16 cellular contexts compared by ENCODE assay signal in the genomic region with DNA sequence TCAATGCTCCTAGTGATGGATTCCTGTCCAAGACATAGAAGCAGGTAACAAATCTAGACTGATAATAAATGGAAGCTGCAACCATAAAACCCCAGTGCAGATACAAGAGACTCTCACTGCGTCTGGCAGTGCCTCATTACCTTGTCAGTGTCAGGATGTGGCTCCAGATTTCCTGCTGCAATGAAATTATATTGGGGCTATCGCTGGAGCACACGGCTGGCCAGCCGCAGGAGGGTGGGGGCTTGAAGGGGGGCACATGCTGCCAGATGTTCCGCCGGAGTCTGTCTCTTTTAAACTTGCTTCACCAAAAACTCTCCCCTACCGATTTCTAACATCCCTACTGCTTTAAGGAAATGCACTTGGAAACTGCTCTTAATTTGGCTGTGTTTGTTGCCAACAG.
DNase-seq lines count a peak whose midpoint lies in the region; ATAC-seq and TF ChIP-seq lines count a peak whose summit lies in the region.
"Had no signal": no experiment of that assay in that cellular context is flagged by ENCODE, and none has a peak within 500 bp of the region (broad histone marks: within the 10 kb centered on the region; RNA-seq: fewer than 3 reads in every experiment).

No MANE protein-coding gene starts in this region.

- no peak overlapping the region for H3K27ac ChIP-seq in SK-N-SH (ENCODE audit: low read depth in 2 of 2, low read length in 1 of 2)
- H3K27ac ChIP-seq in esophagus muscularis mucosa (replicated peaks in 1 of 4) = no peak overlapping the region
- H3K27ac ChIP-seq in mesenchymal stem cell (ENCODE audit: low read length, poor library complexity, severe bottlenecking) = no peak overlapping the region
- H3K27ac ChIP-seq: C4-2B, HL-60 had no signal

- H3K27me3 ChIP-seq in SK-N-SH (ENCODE audit: insufficient read depth) (peaks cover 62% of the 10 kb centered on the region; the same call in 1 of the 2 replicates), Loucy (ENCODE audit: insufficient read depth, low read length, poor library complexity, severe bottlenecking) (no peaks in the 10 kb centered on the region), esophagus muscularis mucosa (peaks cover 0 to 8% (median 0%) of the 10 kb centered on the region in 4 donors), mesenchymal stem cell (ENCODE audit: control insufficient read depth in 1 of 2, insufficient read depth in 1 of 2, low read length in 2 of 2) (peaks cover 46 to 76% of the 10 kb centered on the region in 2 experiments)

- 1% methylated on average over 7 of the region's 7 CpGs for WGBS in SK-N-SH (ENCODE audit: low lambda C conversion rate)
- WGBS in esophagus muscularis mucosa = 20% methylated on average over 6 of the region's 7 CpGs
- WGBS in mesenchymal stem cell = 17% methylated on average over 7 of the region's 7 CpGs

- H3K4me3 ChIP-seq in SK-N-SH (ENCODE audit: low read depth in 2 of 2, low read length in 1 of 2) (no peak overlapping the region), Loucy (ENCODE audit: low read length, poor library complexity, severe bottlenecking) (peak overlapping the region; percentile 24), esophagus muscularis mucosa (no peak overlapping the region), mesenchymal stem cell (ENCODE audit: insufficient read depth in 1 of 2, low read depth in 1 of 2, low read length in 2 of 2) (no peak overlapping the region)
- H3K4me3 ChIP-seq: K562 had no signal

- H2BK120ac ChIP-seq in mesenchymal stem cell (ENCODE audit: low read depth, low read length) = no peak overlapping the region

- H3K4me2 ChIP-seq in SK-N-SH (no peak overlapping the region), Loucy (ENCODE audit: low read depth, low read length, poor library complexity, severe bottlenecking) (peak overlapping the region; percentile 50), mesenchymal stem cell (ENCODE audit: low read length, poor library complexity, severe bottlenecking) (no peak overlapping the region)

- H2BK12ac ChIP-seq in mesenchymal stem cell (ENCODE audit: low read length in 2 of 2) = no peak overlapping the region

- intact Hi-C loops in esophagus muscularis mucosa (cut with DNase I) = loop anchor here (2.0 to 10.0 kb wide), 5 partner anchors 110 to 642 kb away; no protein-coding TSS in a partner anchor

- CTCF ChIA-PET in SK-N-SH (lab: Yijun Ruan, JAX) = interaction anchor here (1.1 to 1.5 kb wide), 4 partner anchors 20 to 642 kb away, joined by 3 to 6 read pairs (median 3); no protein-coding TSS in a partner anchor

- DNase-seq in SK-N-SH (peak; percentile 36), esophagus muscularis mucosa (ENCODE audit: extremely low spot score) (peak; percentile 79), mesenchymal stem cell (no peak), HK-2 (ENCODE audit: unreplicated experiment) (no peak)
- DNase-seq: ACHN; BE2C; Caco-2; CD4-positive, alpha-beta T cell; DMS79 treated with DMSO at 0.1 percent for 48 hours; GF-D8; HCEC 1CT had no signal

- H3K4me1 ChIP-seq in SK-N-SH (ENCODE audit: control insufficient read depth in 1 of 2, insufficient read depth in 2 of 2, low read depth in 1 of 2, low read length in 1 of 2) (peaks cover 0 to 4% of the 10 kb centered on the region in 2 experiments; a peak in 1 of 4 replicates), Loucy (ENCODE audit: insufficient read depth, low read length, poor library complexity, severe bottlenecking) (peaks cover 15% of the 10 kb centered on the region), esophagus muscularis mucosa (peaks cover 0 to 17% (median 7%) of the 10 kb centered on the region in 4 donors), mesenchymal stem cell (ENCODE audit: control insufficient read depth, insufficient read depth, low read depth, low read length) (no peaks in the 10 kb centered on the region)
- H3K4me1 ChIP-seq: BE2C, Caco-2 had no signal

- no peak overlapping the region for H3K23ac ChIP-seq in mesenchymal stem cell (ENCODE audit: low read length in 2 of 2)

- H3K18ac ChIP-seq in mesenchymal stem cell (ENCODE audit: low read depth in 1 of 2, low read length in 2 of 2) = no peak overlapping the region

- H3K9ac ChIP-seq in SK-N-SH (no peak overlapping the region), Loucy (ENCODE audit: low read depth, low read length, poor library complexity, severe bottlenecking) (no peak overlapping the region), mesenchymal stem cell (ENCODE audit: low read length) (no peak overlapping the region)

- no peaks in the 10 kb centered on the region for H3K79me1 ChIP-seq in mesenchymal stem cell (replicated peaks; ENCODE audit: low read length, poor library complexity, severe bottlenecking)

- TF ChIP-seq RAD21 in SK-N-SH (IDR thresholded peaks at IDR 0.05; ENCODE audit: low read length) = no peak

- POLR2A ChIA-PET in SK-N-SH (lab: Yijun Ruan, JAX) = no interaction called here

- H4K8ac ChIP-seq in mesenchymal stem cell (ENCODE audit: low read length) = no peak overlapping the region

- H4K20me1 ChIP-seq in SK-N-SH (ENCODE audit: insufficient read depth) = no peaks in the 10 kb centered on the region
- H4K20me1 ChIP-seq in Loucy (ENCODE audit: insufficient read depth, low read length, poor library complexity, severe bottlenecking) = no peaks in the 10 kb centered on the region

- no peak overlapping the region for H3K4ac ChIP-seq in mesenchymal stem cell (ENCODE audit: low read depth in 1 of 2, low read length in 2 of 2)

- no peak for TF ChIP-seq CTCF in SK-N-SH (IDR thresholded peaks at IDR 0.05)
- TF ChIP-seq CTCF in Loucy (conservative IDR thresholded peaks at IDR 0.05; ENCODE audit: low read length) = no peak
- TF ChIP-seq CTCF in esophagus muscularis mucosa (IDR thresholded peaks at IDR 0.05) = no peak

- TF ChIP-seq POLR2A in esophagus muscularis mucosa (IDR thresholded peaks at IDR 0.05; ENCODE audit: low read depth) = no peak

- H2BK5ac ChIP-seq in mesenchymal stem cell (ENCODE audit: low read depth, low read length, poor library complexity, severe bottlenecking) = no peak overlapping the region

- H3F3A ChIP-seq in SK-N-SH (replicated peaks; ENCODE audit: insufficient read depth) (no peaks in the 10 kb centered on the region), Loucy (ENCODE audit: low read depth) (no peaks in the 10 kb centered on the region)

- no peaks in the 10 kb centered on the region for H3K36me3 ChIP-seq in SK-N-SH (replicated peaks in 1 of 2; ENCODE audit: control insufficient read depth in 1 of 2, insufficient read depth in 2 of 2, low read length in 1 of 2)
- H3K36me3 ChIP-seq in Loucy (ENCODE audit: insufficient read depth, low read length) = no peaks in the 10 kb centered on the region
- H3K36me3 ChIP-seq in esophagus muscularis mucosa = no peaks in the 10 kb centered on the region
- H3K36me3 ChIP-seq in mesenchymal stem cell (ENCODE audit: control insufficient read depth in 1 of 2, insufficient read depth in 2 of 2, low read depth in 1 of 2, low read length in 2 of 2) = no peaks in the 10 kb centered on the region
- H3K36me3 ChIP-seq: BE2C had no signal

- H2AFZ ChIP-seq in SK-N-SH (ENCODE audit: low read depth) (no peak overlapping the region), Loucy (ENCODE audit: low read length) (no peak overlapping the region), mesenchymal stem cell (ENCODE audit: low read depth, low read length) (no peak overlapping the region)

- no peak overlapping the region for H3K14ac ChIP-seq in mesenchymal stem cell (ENCODE audit: low read length in 2 of 2)

- no peak for ATAC-seq in SK-N-SH treated with all-trans-retinoic acid at 6 μM for 48 hours
- ATAC-seq: K562 had no signal

- H3K79me2 ChIP-seq in SK-N-SH (ENCODE audit: insufficient read depth) = no peaks in the 10 kb centered on the region
- no peaks in the 10 kb centered on the region for H3K79me2 ChIP-seq in Loucy (ENCODE audit: insufficient read depth, low read length)

- H3K9me2 ChIP-seq in SK-N-SH (no peaks in the 10 kb centered on the region), Loucy (replicated peaks; ENCODE audit: low read depth, low read length) (no peaks in the 10 kb centered on the region)

- H2BK15ac ChIP-seq in mesenchymal stem cell (ENCODE audit: low read depth, poor library complexity, severe bottlenecking) = no peak overlapping the region

- H2AK5ac ChIP-seq in mesenchymal stem cell (ENCODE audit: low read length, severe bottlenecking) = no peak overlapping the region

- no peaks in the 10 kb centered on the region for H3K9me3 ChIP-seq in SK-N-SH
- no peaks in the 10 kb centered on the region for H3K9me3 ChIP-seq in Loucy (ENCODE audit: insufficient read depth, low read depth, low read length)
- no peaks in the 10 kb centered on the region for H3K9me3 ChIP-seq in esophagus muscularis mucosa
- no peaks in the 10 kb centered on the region for H3K9me3 ChIP-seq in mesenchymal stem cell (ENCODE audit: control insufficient read depth, low read length)
- H3K9me3 ChIP-seq: BE2C, Caco-2 had no signal

- no peak overlapping the region for H4K91ac ChIP-seq in mesenchymal stem cell (ENCODE audit: low read length)

- TF ChIP-seq EP300 in SK-N-SH (IDR thresholded peaks at IDR 0.05; ENCODE audit: borderline replicate concordance in 1 of 2, low read depth in 1 of 2, low read length in 1 of 2) = no peak
- TF ChIP-seq EP300 in esophagus muscularis mucosa (IDR thresholded peaks at IDR 0.05) = no peak

TF ChIP-seq in SK-N-SH, 30 proteins besides CTCF, POLR2A, EP300 and RAD21 (continues in another document):
- TF ChIP-seq POLR2AphosphoS5 (IDR thresholded peaks at IDR 0.05; ENCODE audit: low read depth, low read length) = no peak

TF ChIP-seq in SK-N-SH treated with all-trans-retinoic acid at 6 μM for 48 hours, 23 proteins besides CTCF, POLR2A, EP300 and RAD21 (continues in another document):
- TF ChIP-seq ZNF70 (CRISPR knock-in tag; IDR thresholded peaks at IDR 0.05) (no peak), ZFP3 (CRISPR knock-in tag; IDR thresholded peaks at IDR 0.05) (no peak), ZC3H10 (CRISPR knock-in tag; IDR thresholded peaks at IDR 0.05) (no peak), ZNF565 (CRISPR knock-in tag; conservative IDR thresholded peaks at IDR 0.05; ENCODE audit: low read depth) (no peak), GLIS3 (CRISPR knock-in tag; IDR thresholded peaks at IDR 0.05) (no peak), PPARA (CRISPR knock-in tag; IDR thresholded peaks at IDR 0.05; ENCODE audit: borderline replicate concordance) (no peak), ESRRG (CRISPR knock-in tag; IDR thresholded peaks at IDR 0.05) (no peak), ISL1 (CRISPR knock-in tag; IDR thresholded peaks at IDR 0.05) (no peak), ARNTL (CRISPR knock-in tag; IDR thresholded peaks at IDR 0.05; ENCODE audit: borderline replicate concordance, low read depth) (no peak), OSR1 (CRISPR knock-in tag; IDR thresholded peaks at IDR 0.05) (no peak), ZNF8 (CRISPR knock-in tag; IDR thresholded peaks at IDR 0.05) (no peak), TCF4 (CRISPR knock-in tag; IDR thresholded peaks at IDR 0.05; ENCODE audit: borderline replicate concordance) (no peak), TOX (CRISPR knock-in tag; IDR thresholded peaks at IDR 0.05; ENCODE audit: borderline replicate concordance) (no peak)

Comparison
In these comparisons a context has a peak if more than half of its experiments do, and no peak if none do; other contexts are left out.
1. DNase-seq: peak in SK-N-SH (single experiment) and esophagus muscularis mucosa (single experiment); none in mesenchymal stem cell (single experiment) and HK-2 (single experiment).